9 cellular contexts compared by ENCODE assay signal in the genomic region with DNA sequence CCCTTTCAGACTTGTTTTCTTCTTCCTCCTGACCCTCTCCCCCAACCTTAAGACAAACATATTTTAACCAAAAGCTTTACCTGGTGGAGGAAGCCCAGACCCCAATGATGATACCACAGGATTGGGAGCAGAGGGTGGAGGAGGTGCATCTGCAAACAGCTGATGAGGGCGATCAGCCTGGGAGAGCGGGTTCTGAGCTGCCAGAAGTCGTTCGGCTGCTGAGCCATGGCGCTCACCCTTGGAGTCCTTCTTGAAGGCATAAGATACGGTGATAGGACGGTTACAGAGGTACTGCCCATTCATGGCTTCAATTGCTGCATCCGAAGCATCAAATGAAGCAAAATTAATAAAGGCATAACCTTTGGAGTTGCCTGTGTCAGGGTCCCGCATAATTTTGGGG. TPM values are rescaled to one million over a fixed set of nuclear protein-coding genes. Genes with fewer than 3 reads are reported as not detected.
DNase-seq lines count a peak whose midpoint lies in the region; ATAC-seq and TF ChIP-seq lines count a peak whose summit lies in the region.
"Had no signal": no experiment of that assay in that cellular context is flagged by ENCODE, and none has a peak within 500 bp of the region (broad histone marks: within the 10 kb centered on the region; RNA-seq: fewer than 3 reads in every experiment).

No MANE protein-coding gene starts in this region.

- no peak overlapping the region for H3K27ac Mint-ChIP-seq in activated T-cell treated with anti-CD3 and anti-CD28 coated beads, Interleukin-2, amount 50 U/mL, for 72 hours
- H3K27ac Mint-ChIP-seq in activated B cell treated with CpG ODN at 0.5 μM for 24 hours, result no peak overlapping the region

- TF ChIP-seq CTCF in activated B cell treated with CpG ODN at 0.5 μM for 24 hours (IDR thresholded peaks at IDR 0.05), result no peak

- DNase-seq in activated T-cell treated with anti-CD3 and anti-CD28 coated beads, Interleukin-2, amount 50 U/mL, for 72 hours, result no peak
- DNase-seq in activated T-cell treated with anti-CD3 and anti-CD28 coated beads for 4 hours, result no peak
- DNase-seq in activated B cell treated with CpG ODN at 0.5 μM for 24 hours, result no peak
- no peak for DNase-seq in ACHN
- DNase-seq in NCI-H1092 treated with DMSO at 0.1 percent for 48 hours (lab: John Stamatoyannopoulos, UW), result no peak
- DNase-seq: effector CD8-positive, alpha-beta T cell had no signal

- peaks cover 42% of the 10 kb centered on the region for H3K4me1 Mint-ChIP-seq in activated T-cell treated with anti-CD3 and anti-CD28 coated beads, Interleukin-2, amount 50 U/mL, for 72 hours (ENCODE audit: low read depth)
- H3K4me1 Mint-ChIP-seq in activated B cell treated with CpG ODN at 0.5 μM for 24 hours, result peaks cover 36% of the 10 kb centered on the region

- no peaks in the 10 kb centered on the region for H3K9me3 Mint-ChIP-seq in activated T-cell treated with anti-CD3 and anti-CD28 coated beads, Interleukin-2, amount 50 U/mL, for 72 hours
- H3K9me3 Mint-ChIP-seq in activated B cell treated with CpG ODN at 0.5 μM for 24 hours, result no peaks in the 10 kb centered on the region

- peaks cover 21 to 32% of the 10 kb centered on the region in 2 donors for H3K36me3 Mint-ChIP-seq in activated T-cell treated with anti-CD3 and anti-CD28 coated beads, Interleukin-2, amount 50 U/mL, for 72 hours (ENCODE audit: insufficient read depth in 2 of 2)
- peaks cover 56% of the 10 kb centered on the region for H3K36me3 Mint-ChIP-seq in activated B cell treated with CpG ODN at 0.5 μM for 24 hours (ENCODE audit: low read depth)

- CTCF ChIA-PET in activated B cell treated with CpG ODN at 0.5 μM for 24 hours (lab: Charles Lee), result no interaction called here

- POLR2A ChIA-PET in activated B cell treated with CpG ODN at 0.5 μM for 24 hours (lab: Charles Lee), result interaction anchor here (5.7 kb wide), 1 partner anchor 40 kb away, joined by 122 read pairs; a partner anchor contains a TSS

- no peak overlapping the region for H3K9ac ChIP-seq in iPS-18a (ENCODE audit: low read length)
- no peak overlapping the region for H3K9ac ChIP-seq in stomach smooth muscle (ENCODE audit: low read length in 2 of 2)

- H3K4me3 ChIP-seq in iPS-18a (ENCODE audit: low read length) (peak overlapping the region; percentile 85), stomach smooth muscle (ENCODE audit: low read length in 2 of 2) (peak overlapping the region; percentile 91 to 98)

- ATAC-seq in activated T-cell treated with anti-CD3 and anti-CD28 coated beads, Interleukin-2, amount 50 U/mL, for 72 hours (replicated peaks in 1 of 2), result no peak
- ATAC-seq in activated B cell treated with CpG ODN at 0.5 μM for 24 hours (ENCODE audit: low read depth), result no peak
- no peak for ATAC-seq in GM21390 (IDR thresholded peaks at IDR 0.05; ENCODE audit: unreplicated experiment)

- H3K4me3 Mint-ChIP-seq in activated T-cell treated with anti-CD3 and anti-CD28 coated beads, Interleukin-2, amount 50 U/mL, for 72 hours, result peak overlapping the region; percentile 98 to 99
- H3K4me3 Mint-ChIP-seq in activated B cell treated with CpG ODN at 0.5 μM for 24 hours, result peak overlapping the region; percentile 67

- in situ Hi-C loops in ACHN (cut with HindIII; ENCODE audit: low pct_ligation_motif_present, low pct_unique_long_range_greater_than_20kb, low sequenced_read_pairs), result no loop called here

- H3K9me3 ChIP-seq in iPS-18a (ENCODE audit: control insufficient read depth, low read depth, low read length) (no peaks in the 10 kb centered on the region), stomach smooth muscle (ENCODE audit: control insufficient read depth in 2 of 2, low read length in 2 of 2) (no peaks in the 10 kb centered on the region)

- no peaks in the 10 kb centered on the region for H3K27me3 Mint-ChIP-seq in activated T-cell treated with anti-CD3 and anti-CD28 coated beads, Interleukin-2, amount 50 U/mL, for 72 hours (ENCODE audit: low read depth)
- peaks cover 4% of the 10 kb centered on the region for H3K27me3 Mint-ChIP-seq in activated B cell treated with CpG ODN at 0.5 μM for 24 hours

- no peak overlapping the region for H3K27ac ChIP-seq in iPS-18a (ENCODE audit: low read length)
- H3K27ac ChIP-seq in stomach smooth muscle (ENCODE audit: low read length), result no peak overlapping the region

- H3K36me3 ChIP-seq in iPS-18a (ENCODE audit: control insufficient read depth, low read depth, low read length), result peaks cover 45% of the 10 kb centered on the region
- peaks cover 51 to 53% of the 10 kb centered on the region in 2 donors for H3K36me3 ChIP-seq in stomach smooth muscle (ENCODE audit: control insufficient read depth in 2 of 2, insufficient read depth in 2 of 2, low read length in 2 of 2)

- H3K4me1 ChIP-seq in iPS-18a (ENCODE audit: control insufficient read depth, low read depth, low read length) (peaks cover 12% of the 10 kb centered on the region), stomach smooth muscle (ENCODE audit: control insufficient read depth, insufficient read depth, low read length) (peaks cover 28% of the 10 kb centered on the region)

- intact Hi-C loops in activated B cell treated with CpG ODN at 0.5 μM for 24 hours (cut with micrococcal nuclease), result no loop called here

- H3K27me3 ChIP-seq in iPS-18a (ENCODE audit: control insufficient read depth, insufficient read depth, low read length) (no peaks in the 10 kb centered on the region), stomach smooth muscle (ENCODE audit: control insufficient read depth in 1 of 2, insufficient read depth in 2 of 2, low read length in 2 of 2) (no peaks in the 10 kb centered on the region)

RNA-seq across cellular contexts. Expression of a gene that starts 1.3 kb away (rescaled TPM):
- 10 to 100 TPM; 59.7 to 74.4 TPM for total RNA-seq in activated T-cell treated with anti-CD3 and anti-CD28 coated beads, Interleukin-2, amount 50 U/mL, for 72 hours
- 80.8 and 86.2 TPM in 2 replicates for total RNA-seq in activated B cell treated with CpG ODN at 0.5 μM for 24 hours

RNA-seq across cellular contexts. Expression of a gene that starts 8.7 kb away (rescaled TPM):
- 10 to 100 TPM; 13.0 to 14.8 TPM for total RNA-seq in activated T-cell treated with anti-CD3 and anti-CD28 coated beads, Interleukin-2, amount 50 U/mL, for 72 hours
- 0.07 and 0.12 TPM in 2 replicates for total RNA-seq in activated B cell treated with CpG ODN at 0.5 μM for 24 hours

RNA-seq across cellular contexts. Expression of a gene that starts 10.4 kb away (rescaled TPM):
- 1 to 10 TPM; 6.9 to 9.2 TPM for total RNA-seq in activated T-cell treated with anti-CD3 and anti-CD28 coated beads, Interleukin-2, amount 50 U/mL, for 72 hours
- total RNA-seq in activated B cell treated with CpG ODN at 0.5 μM for 24 hours, result not detected in 2 replicates

RNA-seq across cellular contexts. Expression of a gene that starts 26.9 kb away (rescaled TPM):
- 10 to 100 TPM; 26.9 to 29.4 TPM for total RNA-seq in activated T-cell treated with anti-CD3 and anti-CD28 coated beads, Interleukin-2, amount 50 U/mL, for 72 hours
- total RNA-seq in activated B cell treated with CpG ODN at 0.5 μM for 24 hours, result 10.2 and 11.6 TPM in 2 replicates

Comparison
In these comparisons a context has a peak if more than half of its experiments do, and no peak if none do; other contexts are left out.
1. RNA of a gene that starts 8.7 kb away (total RNA-seq): 13.0 to 14.8 TPM in activated T-cell treated with anti-CD3 and anti-CD28 coated beads, Interleukin-2, amount 50 U/mL, for 72 hours; 0.07 to 0.12 TPM in activated B cell treated with CpG ODN at 0.5 μM for 24 hours; every median in the first group is over 10 times any median in the second.